ENCODE assay signal across 17 cellular contexts in the genomic region with DNA sequence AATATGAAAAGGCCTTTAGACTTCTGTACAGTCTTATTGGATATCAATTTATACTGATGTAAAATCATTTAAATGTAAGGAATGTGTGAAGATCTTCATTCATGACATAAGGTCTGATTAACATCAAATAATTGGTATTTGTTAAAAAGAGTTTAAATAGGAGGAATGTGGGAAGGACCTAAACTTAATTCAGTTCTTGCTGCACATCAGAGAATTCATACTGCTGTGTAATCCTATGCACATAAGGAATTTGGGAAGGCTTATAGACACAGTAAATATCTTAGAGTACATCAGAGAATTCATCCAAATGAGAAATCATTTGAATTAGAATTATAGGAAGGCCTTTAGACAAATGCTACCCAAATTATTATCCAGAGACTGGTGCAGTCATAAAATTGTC. TPM values are rescaled to one million over a fixed set of nuclear protein-coding genes. Genes with fewer than 3 reads are reported as not detected.
DNase-seq lines count a peak whose midpoint lies in the region; ATAC-seq, FAIRE-seq and TF ChIP-seq lines count a peak whose summit lies in the region.
"Had no signal": no experiment of that assay in that cellular context is flagged by ENCODE, and none has a peak within 500 bp of the region (broad histone marks: within the 10 kb centered on the region; RNA-seq: fewer than 3 reads in every experiment).

No MANE protein-coding gene starts in this region.

- H3K4me3 Mint-ChIP-seq in Calu3 (ENCODE audit: low read depth, unreplicated experiment) (no peak overlapping the region), T-cell (no peak overlapping the region)
- H3K4me3 Mint-ChIP-seq: CD4-positive, alpha-beta T cell had no signal

- no peak overlapping the region for H3K27ac Mint-ChIP-seq in Calu3 (ENCODE audit: unreplicated experiment)
- H3K27ac Mint-ChIP-seq in T-cell = no peak overlapping the region
- H3K27ac Mint-ChIP-seq: CD4-positive, alpha-beta T cell had no signal

- no peak overlapping the region for H3K18ac ChIP-seq in H1 (ENCODE audit: extremely low read depth, low read length)

- CTCF ChIA-PET in H1 (lab: Charles Lee; ENCODE audit: partially characterized antibody) (no interaction called here), Calu3 (lab: Charles Lee) (no interaction called here), T-cell (lab: Charles Lee) (no interaction called here)

- no peak overlapping the region for H2BK120ac ChIP-seq in H1 (replicated peaks; ENCODE audit: low read depth, low read length)

- DNase-seq in H54 (ENCODE audit: insufficient read length, low spot score) (no peak), H1 (ENCODE audit: low read depth in 1 of 2, low spot score in 2 of 2) (no peak), thoracic aorta (ENCODE audit: low spot score) (no peak), Calu3 (no peak), CD1c-positive myeloid dendritic cell (ENCODE audit: extremely low spot score) (no peak), T-cell (no peak)
- DNase-seq: ACHN; BE2C; C1 segment of cervical spinal cord; Caco-2; CD4-positive, alpha-beta T cell; DMS153; DMS79; GDM1; HCEC 1CT had no signal

- no peak for TF ChIP-seq POLR2A in H54 (IDR thresholded peaks at IDR 0.05; ENCODE audit: low read depth, low read length)
- no peak for TF ChIP-seq POLR2A in H1 (IDR thresholded peaks at IDR 0.05; ENCODE audit: control extremely low read depth in 1 of 2, low read depth in 2 of 2, low read length in 2 of 2)

- H3K9me3 Mint-ChIP-seq in Calu3 (ENCODE audit: low read depth, unreplicated experiment) (peaks cover 23% of the 10 kb centered on the region), T-cell (peaks cover 7 to 68% (median 42%) of the 10 kb centered on the region in 3 donors)

- H2BK20ac ChIP-seq in H1 (ENCODE audit: low read length) = no peak overlapping the region

- H3K36me3 ChIP-seq in HUES64 (ENCODE audit: insufficient read depth, low read length) = peaks cover 67% of the 10 kb centered on the region
- peaks cover 0 to 28% (median 11%) of the 10 kb centered on the region in 4 experiments; a peak in 6 of 8 replicates for H3K36me3 ChIP-seq in H1 (ENCODE audit: control insufficient read depth in 2 of 4, insufficient read depth in 4 of 4, low read length in 3 of 4)
- peaks cover 42% of the 10 kb centered on the region for H3K36me3 ChIP-seq in thoracic aorta

- H3K4me3 ChIP-seq in HUES64 (ENCODE audit: low read length) (peak overlapping the region; percentile 10; the same call in 1 of the 2 replicates), H1 (ENCODE audit: extremely low read depth in 1 of 4, insufficient read depth in 2 of 4, low read depth in 3 of 4, low read length in 4 of 4) (no peak overlapping the region), thoracic aorta (peak overlapping the region; percentile 13)

- POLR2A ChIA-PET in H1 (lab: Charles Lee; ENCODE audit: partially characterized antibody) (interaction anchor here (0.7 kb wide), 1 partner anchor 20 kb away, joined by 4 read pairs; no protein-coding TSS in a partner anchor), T-cell (lab: Charles Lee) (no interaction called here)

- H3K4me1 ChIP-seq in HUES64 (ENCODE audit: insufficient read depth, low read length) = no peaks in the 10 kb centered on the region
- no peaks in the 10 kb centered on the region for H3K4me1 ChIP-seq in H1 (replicated peaks in 1 of 4; ENCODE audit: control insufficient read depth in 3 of 4, insufficient read depth in 4 of 4, low read length in 3 of 4)
- H3K4me1 ChIP-seq in thoracic aorta (ENCODE audit: control insufficient read depth in 1 of 2, low read depth in 2 of 2) = no peaks in the 10 kb centered on the region
- H3K4me1 ChIP-seq: BE2C, Caco-2 had no signal

- no peak overlapping the region for H3K4me2 ChIP-seq in H1 (ENCODE audit: insufficient read depth in 1 of 2, low read depth in 2 of 2, low read length in 2 of 2)

- H2BK12ac ChIP-seq in H1 (ENCODE audit: low read depth, low read length) = no peak overlapping the region

- FAIRE-seq in H54 (lab: Jason Lieb, UNC) (peak; percentile 75), H1 (lab: Jason Lieb, UNC) (no peak)

- no peak overlapping the region for H2AFZ ChIP-seq in H1 (ENCODE audit: low read length)

- TF ChIP-seq RAD21 in H1 (IDR thresholded peaks at IDR 0.05 in 1 of 2, conservative IDR thresholded peaks at IDR 0.05 in 1 of 2; ENCODE audit: low read depth in 2 of 2, low read length in 2 of 2) = no peak

- no peaks in the 10 kb centered on the region for H3K23me2 ChIP-seq in H1 (ENCODE audit: low read depth, low read length)

- peaks cover 88% of the 10 kb centered on the region for H3K9me3 ChIP-seq in HUES64 (ENCODE audit: insufficient read depth, low read depth, low read length)
- peaks cover 60 to 63% of the 10 kb centered on the region in 2 experiments for H3K9me3 ChIP-seq in H1 (ENCODE audit: insufficient read depth in 2 of 2, low read depth in 1 of 2, low read length in 1 of 2)
- H3K9me3 ChIP-seq in thoracic aorta = peaks cover 95% of the 10 kb centered on the region

- TF ChIP-seq EP300 in H1 (IDR thresholded peaks at IDR 0.05; ENCODE audit: borderline replicate concordance in 1 of 2, low read depth in 2 of 2, low read length in 2 of 2) = no peak

- H3K27ac ChIP-seq in HUES64 (ENCODE audit: low read depth, low read length) = no peak overlapping the region
- H3K27ac ChIP-seq in H1 (ENCODE audit: low read depth, low read length) = no peak overlapping the region
- no peak overlapping the region for H3K27ac ChIP-seq in thoracic aorta

- intact Hi-C loops in Calu3 (cut with micrococcal nuclease; ENCODE audit: unreplicated experiment) = no loop called here

- H2BK5ac ChIP-seq in H1 (ENCODE audit: low read depth, low read length) = no peak overlapping the region

- H3K56ac ChIP-seq in H1 (replicated peaks; ENCODE audit: insufficient read length, low read depth, low read length) = no peak overlapping the region

- H3K14ac ChIP-seq in H1 (ENCODE audit: insufficient read length) = no peak overlapping the region

- H3K27me3 ChIP-seq in HUES64 (ENCODE audit: insufficient read depth, low read length) = no peaks in the 10 kb centered on the region
- H3K27me3 ChIP-seq in H1 (replicated peaks in 1 of 4; ENCODE audit: control insufficient read depth in 3 of 4, extremely low read depth in 1 of 4, insufficient read depth in 3 of 4, low read length in 3 of 4) = no peaks in the 10 kb centered on the region
- H3K27me3 ChIP-seq in thoracic aorta (replicated peaks; ENCODE audit: insufficient read depth) = no peaks in the 10 kb centered on the region
- H3K27me3 ChIP-seq: BE2C had no signal

- H4K8ac ChIP-seq in H1 (ENCODE audit: extremely low read depth, insufficient read depth, low read length) = no peak overlapping the region

- no peak for TF ChIP-seq CTCF in H1 (IDR thresholded peaks at IDR 0.05; ENCODE audit: control extremely low read depth in 1 of 3, insufficient read depth in 1 of 3, low read depth in 1 of 3, low read length in 3 of 3)
- TF ChIP-seq CTCF in thoracic aorta (IDR thresholded peaks at IDR 0.05) = no peak
- no peak for TF ChIP-seq CTCF in Calu3 (IDR thresholded peaks at IDR 0.05; ENCODE audit: unreplicated experiment)

- no peak overlapping the region for H4K91ac ChIP-seq in H1 (replicated peaks; ENCODE audit: insufficient read length, low read length)

- no peak overlapping the region for H3K4ac ChIP-seq in H1 (replicated peaks; ENCODE audit: insufficient read length, low read depth, low read length)

- H4K20me1 ChIP-seq in H1 (replicated peaks in 1 of 2; ENCODE audit: control insufficient read depth in 1 of 2, insufficient read depth in 2 of 2, low read length in 2 of 2) = no peaks in the 10 kb centered on the region

- H3K4me1 Mint-ChIP-seq in Calu3 (ENCODE audit: low read depth, unreplicated experiment) = no peaks in the 10 kb centered on the region
- H3K4me1 Mint-ChIP-seq in T-cell = no peaks in the 10 kb centered on the region

- BruUV-seq in Calu3 (replicated peaks; lab: Mats Ljungman, UMichigan) = no TSS peak

- H3K23ac ChIP-seq in H1 (ENCODE audit: insufficient read length) = no peak overlapping the region

- no peak overlapping the region for H3K9ac ChIP-seq in HUES64 (ENCODE audit: low read depth, low read length)
- H3K9ac ChIP-seq in H1 (replicated peaks in 1 of 4; ENCODE audit: extremely low read depth in 1 of 4, low read depth in 3 of 4, low read length in 3 of 4) = no peak overlapping the region

- peaks cover 20% of the 10 kb centered on the region for H3K36me3 Mint-ChIP-seq in Calu3 (ENCODE audit: insufficient read depth, unreplicated experiment)
- H3K36me3 Mint-ChIP-seq in T-cell = peaks cover 60% of the 10 kb centered on the region

- no peaks in the 10 kb centered on the region for H3K79me1 ChIP-seq in H1 (ENCODE audit: low read depth, low read length)

- H3K79me2 ChIP-seq in H1 (ENCODE audit: control insufficient read depth in 1 of 2, insufficient read depth in 2 of 2, low read length in 2 of 2) = no peaks in the 10 kb centered on the region

- H3K27me3 Mint-ChIP-seq in Calu3 (ENCODE audit: unreplicated experiment) = no peaks in the 10 kb centered on the region
- no peaks in the 10 kb centered on the region for H3K27me3 Mint-ChIP-seq in T-cell
- H3K27me3 Mint-ChIP-seq: CD4-positive, alpha-beta T cell had no signal

- ATAC-seq in thoracic aorta (ENCODE audit: insufficient number of reproducible peaks, low FRiP score, low read depth) (no peak), T-cell (replicated peaks in 1 of 4) (no peak)

- no peak overlapping the region for H2AK5ac ChIP-seq in H1 (ENCODE audit: low read depth, low read length)

- H2BK15ac ChIP-seq in H1 (ENCODE audit: low read length) = no peak overlapping the region

- no peak overlapping the region for H4K5ac ChIP-seq in H1 (ENCODE audit: insufficient read length, low read depth, low read length)

RNA-seq across cellular contexts. Expression of a gene that starts 21.7 kb away (rescaled TPM):
- 2.7 TPM for polyA plus RNA-seq in HUES64 (2013, experiment 1 of 2)
- 4.9 TPM for polyA plus RNA-seq in HUES64 (2013, experiment 2 of 2)
- total RNA-seq in H1 (2021; fragmentation: NEBNext Ultra II Directional; extraction: Animal tissue kit (Norgen Biotek cat#: 25700)) = 3.6 and 4.3 TPM in 2 replicates
- polyA plus RNA-seq in H1 (2011; rRNA removed) = 1.1 and 1.6 TPM in 2 replicates
- polyA plus RNA-seq in H1 (2011; cell fraction: cytosol; rRNA removed) = 1.8 TPM
- polyA plus RNA-seq in H1 (2011; cell fraction: nucleus; rRNA removed) = 2.0 TPM
- polyA plus RNA-seq in H1 (2012, experiment 1 of 2) = 3.4 to 5.3 TPM (median 3.6 TPM) in 4 replicates
- 0.26 TPM for polyA plus RNA-seq in H1 (2012, experiment 2 of 2)
- 3.7 TPM for polyA plus RNA-seq in H1 (2013, experiment 1 of 2)
- polyA plus RNA-seq in H1 (2013, experiment 2 of 2) = 4.0 TPM
- polyA minus RNA-seq in H1 (2011; rRNA and poly(A)+ RNA removed) = 5.0 and 9.2 TPM in 2 replicates
- 2.4 TPM for polyA minus RNA-seq in H1 (2011; cell fraction: cytosol; rRNA and poly(A)+ RNA removed)
- 18.0 TPM for polyA minus RNA-seq in H1 (2011; cell fraction: nucleus; rRNA and poly(A)+ RNA removed)
- total RNA-seq in thoracic aorta (10 to 100 TPM in 1 of 2 donors, 1 to 10 TPM in 1; 8.1 to 15.3 TPM), Calu3 (2022) (12.9 and 13.9 TPM in 2 replicates), T-cell (10 to 100 TPM in 3 of 5 donors, 1 to 10 TPM in 2; 5.4 to 19.0 (median 12.7) TPM)

RNA-seq across cellular contexts. Expression of a gene that starts 34.9 kb away (rescaled TPM):
- 2.5 TPM for polyA plus RNA-seq in HUES64 (2013, experiment 1 of 2)
- 2.4 TPM for polyA plus RNA-seq in HUES64 (2013, experiment 2 of 2)
- total RNA-seq in H1 (2021; fragmentation: NEBNext Ultra II Directional; extraction: Animal tissue kit (Norgen Biotek cat#: 25700)) = 3.0 and 4.0 TPM in 2 replicates
- 0.41 and 0.60 TPM in 2 replicates for polyA plus RNA-seq in H1 (2011; rRNA removed)
- polyA plus RNA-seq in H1 (2011; cell fraction: cytosol; rRNA removed) = 1.2 TPM
- polyA plus RNA-seq in H1 (2011; cell fraction: nucleus; rRNA removed) = 0.21 TPM
- polyA plus RNA-seq in H1 (2012, experiment 1 of 2) = 1.1 to 2.5 TPM (median 1.6 TPM) in 4 replicates
- polyA plus RNA-seq in H1 (2012, experiment 2 of 2) = 0.39 TPM
- 6.3 TPM for polyA plus RNA-seq in H1 (2013, experiment 1 of 2)
- polyA plus RNA-seq in H1 (2013, experiment 2 of 2) = 7.0 TPM
- 0.76 and 1.0 TPM in 2 replicates for polyA minus RNA-seq in H1 (2011; rRNA and poly(A)+ RNA removed)
- polyA minus RNA-seq in H1 (2011; cell fraction: cytosol; rRNA and poly(A)+ RNA removed) = not detected
- 2.5 TPM for polyA minus RNA-seq in H1 (2011; cell fraction: nucleus; rRNA and poly(A)+ RNA removed)
- total RNA-seq in thoracic aorta (1 to 10 TPM in 1 of 2 donors, not detected in 1; 2.7 TPM), Calu3 (2022) (4.4 and 4.6 TPM in 2 replicates), T-cell (1 to 10 TPM; 1.1 to 3.0 (median 2.4) TPM)

RNA-seq across cellular contexts. Expression of a gene that starts 46.6 kb away (rescaled TPM):
- 0.30 TPM for polyA plus RNA-seq in HUES64 (2013, experiment 1 of 2)
- polyA plus RNA-seq in HUES64 (2013, experiment 2 of 2) = 0.32 TPM
- 0.59 and 0.74 TPM in 2 replicates for total RNA-seq in H1 (2021; fragmentation: NEBNext Ultra II Directional; extraction: Animal tissue kit (Norgen Biotek cat#: 25700))
- 4.3 TPM in 2 replicates for polyA plus RNA-seq in H1 (2011; rRNA removed)
- polyA plus RNA-seq in H1 (2011; cell fraction: cytosol; rRNA removed) = 2.2 TPM
- polyA plus RNA-seq in H1 (2011; cell fraction: nucleus; rRNA removed) = 3.5 TPM
- 0.83 to 1.4 TPM (median 1.0 TPM) in 4 replicates for polyA plus RNA-seq in H1 (2012, experiment 1 of 2)
- 1.2 TPM for polyA plus RNA-seq in H1 (2012, experiment 2 of 2)
- 1.0 TPM for polyA plus RNA-seq in H1 (2013, experiment 1 of 2)
- 0.75 TPM for polyA plus RNA-seq in H1 (2013, experiment 2 of 2)
- polyA minus RNA-seq in H1 (2011; rRNA and poly(A)+ RNA removed) = 1.4 and 1.5 TPM in 2 replicates
- 0.88 TPM for polyA minus RNA-seq in H1 (2011; cell fraction: cytosol; rRNA and poly(A)+ RNA removed)
- polyA minus RNA-seq in H1 (2011; cell fraction: nucleus; rRNA and poly(A)+ RNA removed) = 6.1 TPM
- total RNA-seq in thoracic aorta (1 to 10 TPM; 5.9 to 6.5 TPM), Calu3 (2022) (5.0 and 6.4 TPM in 2 replicates), T-cell (under 1 TPM in 4 of 5 donors, not detected in 1; 0.20 to 0.70 (median 0.58) TPM)
- total RNA-seq: A172; CD4-positive, alpha-beta T cell had no signal

Comparison
In these comparisons a context has a peak if more than half of its experiments do, and no peak if none do; other contexts are left out.
1. H3K4me3 ChIP-seq: peak in HUES64 (single experiment) and thoracic aorta (single experiment); none in H1 (0 of 4).